ENCODE assay signal across 6 cellular contexts in genomic region chr18:74029161-74029560, GRCh38.
"Had no signal": no experiment of that assay in that cellular context is flagged by ENCODE, and none has a peak within 500 bp of the region (broad histone marks: within the 10 kb centered on the region; RNA-seq: fewer than 3 reads in every experiment).

No MANE protein-coding gene starts in this region.

- H3K4me3 ChIP-seq: GM12878 had no signal

- DNase-seq: GDM1, GF-D8 had no signal

- ATAC-seq: GM12878 had no signal

- FAIRE-seq: GM12878, GM12891, GM12892, GM18507 had no signal
